30 cellular contexts compared by ENCODE assay signal in genomic region chr11:101439488-101439887, GRCh38.
A peak's percentile ranks its signal among the peaks of the same experiment; 100 is the strongest.
DNase-seq lines count a peak whose midpoint lies in the region; ATAC-seq, FAIRE-seq and TF ChIP-seq lines count a peak whose summit lies in the region.
"Had no signal": no experiment of that assay in that cellular context is flagged by ENCODE, and none has a peak within 500 bp of the region (broad histone marks: within the 10 kb centered on the region; RNA-seq: fewer than 3 reads in every experiment).

No MANE protein-coding gene starts in this region.

- FAIRE-seq in HepG2 (lab: Jason Lieb, UNC): no peak
- FAIRE-seq: GM12892, GM19239, islet of Langerhans, urothelium cell line had no signal

- ATAC-seq in HepG2 (peak; percentile 56), right lobe of liver (no peak), HG02870 (IDR thresholded peaks at IDR 0.05; ENCODE audit: unreplicated experiment) (no peak)
- ATAC-seq: body of pancreas; esophagus mucosa; gastrocnemius medialis; natural killer cell; stimulated activated naive B cell treated with anti-CD40 and anti-IgM and Interleukin-4, amounts not matched to agents 10 μg/mL and 1 μg/mL and 100 μg/mL, for 72 hours had no signal

- H3K27me3 Mint-ChIP-seq in endothelial cell (ENCODE audit: unreplicated experiment): peaks cover 5% of the 10 kb centered on the region

- TF ChIP-seq RAD21 in HepG2 (CRISPR knock-in tag; IDR thresholded peaks at IDR 0.05): no peak

- H3F3A ChIP-seq in OCI-LY1 (ENCODE audit: insufficient read depth, low read length): no peaks in the 10 kb centered on the region

- POLR2A ChIA-PET in HepG2 (lab: Yijun Ruan, JAX): no interaction called here

- no peaks in the 10 kb centered on the region for H3K4me1 ChIP-seq in HepG2 (ENCODE audit: insufficient read depth, low read length)
- peaks cover 0 to 10% (median 0%) of the 10 kb centered on the region in 4 donors for H3K4me1 ChIP-seq in right lobe of liver
- no peaks in the 10 kb centered on the region for H3K4me1 ChIP-seq in OCI-LY1 (ENCODE audit: insufficient read depth, low read length, severe bottlenecking)
- H3K4me1 ChIP-seq: BLaER1, colonic mucosa had no signal

- H3K27ac ChIP-seq in HepG2 (ENCODE audit: extremely low read length, insufficient read depth, low read length) (no peak overlapping the region), right lobe of liver (no peak overlapping the region), OCI-LY1 (ENCODE audit: low read depth, low read length, poor library complexity, severe bottlenecking) (no peak overlapping the region)
- H3K27ac ChIP-seq: BLaER1, body of pancreas, colonic mucosa, gastrocnemius medialis had no signal

- H3K27me3 ChIP-seq in HepG2 (ENCODE audit: control insufficient read depth in 1 of 2, insufficient read depth in 2 of 2, low read length in 2 of 2) (no peaks in the 10 kb centered on the region), right lobe of liver (no peaks in the 10 kb centered on the region), OCI-LY1 (ENCODE audit: insufficient read depth, low read length) (no peaks in the 10 kb centered on the region)
- H3K27me3 ChIP-seq: BLaER1, body of pancreas, colonic mucosa, gastrocnemius medialis had no signal

- H3K9me2 ChIP-seq in OCI-LY1 (ENCODE audit: low read depth, low read length): no peaks in the 10 kb centered on the region

- CTCF ChIA-PET in HepG2 (lab: Yijun Ruan, JAX; ENCODE audit: low intra/inter-chr PET ratio, low total read pairs): no interaction called here

- intact Hi-C loops in HepG2 (cut with micrococcal nuclease; ENCODE audit: unreplicated experiment): no loop called here
- intact Hi-C loops in right lobe of liver (cut with DNase I): no loop called here
- intact Hi-C loops in cardiac septum (cut with DNase I): no loop called here

- 75% methylated on average over 5 of the region's 5 CpGs for WGBS in HepG2 (ENCODE audit: low lambda C conversion rate)
- 89% methylated on average over 5 of the region's 5 CpGs for WGBS in right lobe of liver (ENCODE audit: insufficient coverage, low coverage, low lambda C conversion rate, missing lambda C conversion rate)

- TF ChIP-seq POLR2A in HepG2 (IDR thresholded peaks at IDR 0.05; ENCODE audit: insufficient read depth in 1 of 2, low read depth in 2 of 2, low read length in 2 of 2) (no peak), right lobe of liver (IDR thresholded peaks at IDR 0.05) (no peak)

- H4K20me1 ChIP-seq in HepG2 (ENCODE audit: insufficient read depth, low read length) (no peaks in the 10 kb centered on the region), OCI-LY1 (ENCODE audit: insufficient read depth, low read length) (no peaks in the 10 kb centered on the region)
- H4K20me1 ChIP-seq: BLaER1 had no signal

- H3K9me3 ChIP-seq in HepG2 (ENCODE audit: low read length) (no peaks in the 10 kb centered on the region), right lobe of liver (no peaks in the 10 kb centered on the region), OCI-LY1 (ENCODE audit: low read length) (no peaks in the 10 kb centered on the region)
- H3K9me3 ChIP-seq: BLaER1, body of pancreas, colonic mucosa had no signal

- no peak for DNase-seq in HepG2 (ENCODE audit: low spot score)
- DNase-seq in right lobe of liver: no peak
- no peak for DNase-seq in endothelial cell (ENCODE audit: low spot score)
- DNase-seq in cardiac septum (ENCODE audit: low spot score): no peak
- no peak for DNase-seq in GM19238 (ENCODE audit: insufficient read length, low spot score)
- DNase-seq in germinal center (ENCODE audit: low spot score): no peak
- DNase-seq: ACHN; activated CD4-positive, alpha-beta T cell treated with anti-CD3 and anti-CD28 coated beads for 1 hour; activated CD8-positive, alpha-beta memory T cell treated with anti-CD3 and anti-CD28 coated beads for 24 hours; activated T-cell treated with anti-CD3 and anti-CD28 coated beads, Interleukin-2, amount 50 U/mL, for 1 hour; body of pancreas; colonic mucosa; COR-L47; effector memory CD4-positive, alpha-beta T cell; gastrocnemius medialis; hippocampal formation; natural killer cell; NCI-H187 treated with DMSO at 0.1 percent for 48 hours; NCI-H2227 treated with DMSO at 0.1 percent for 48 hours; SHP77; stimulated activated CD4-positive, alpha-beta T cell treated with anti-CD3 and anti-CD28 coated beads, Interleukin-4, amount 100 ng/mL, for 1 hour; stimulated activated naive B cell treated with anti-CD40 and anti-IgM and Interleukin-4, amounts not matched to agents 10 μg/mL and 1 μg/mL and 100 μg/mL, for 72 hours had no signal

- no peak overlapping the region for H3K4me2 ChIP-seq in HepG2 (ENCODE audit: low read depth, low read length)
- no peak overlapping the region for H3K4me2 ChIP-seq in OCI-LY1 (ENCODE audit: low read length)
- H3K4me2 ChIP-seq: BLaER1 had no signal

- H2AFZ ChIP-seq in HepG2 (ENCODE audit: low read length): no peak overlapping the region
- H2AFZ ChIP-seq in OCI-LY1 (ENCODE audit: low read length): no peak overlapping the region

- TF ChIP-seq CTCF in HepG2 (CRISPR knock-in tag; IDR thresholded peaks at IDR 0.05) (no peak), right lobe of liver (IDR thresholded peaks at IDR 0.05) (no peak), OCI-LY1 (IDR thresholded peaks at IDR 0.05; ENCODE audit: low read length) (peak; percentile 29; the same call in 1 of the 2 replicates), endothelial cell (IDR thresholded peaks at IDR 0.05; ENCODE audit: unreplicated experiment) (peak; percentile 26)

- H3K9me3 Mint-ChIP-seq in endothelial cell (ENCODE audit: unreplicated experiment): no peaks in the 10 kb centered on the region
- H3K9me3 Mint-ChIP-seq: stimulated activated naive B cell treated with anti-CD40 and anti-IgM and Interleukin-4, amounts not matched to agents 10 μg/mL and 1 μg/mL and 100 μg/mL, for 72 hours had no signal

- H3K36me3 Mint-ChIP-seq in endothelial cell (ENCODE audit: low read depth, unreplicated experiment): no peaks in the 10 kb centered on the region
- H3K36me3 Mint-ChIP-seq: natural killer cell; stimulated activated naive B cell treated with anti-CD40 and anti-IgM and Interleukin-4, amounts not matched to agents 10 μg/mL and 1 μg/mL and 100 μg/mL, for 72 hours had no signal

- no peak overlapping the region for H3K9ac ChIP-seq in HepG2 (ENCODE audit: insufficient read depth, low read depth, low read length)
- H3K9ac ChIP-seq in OCI-LY1 (ENCODE audit: low read length): no peak overlapping the region
- H3K9ac ChIP-seq: BLaER1 had no signal

- H3K79me2 ChIP-seq in HepG2 (ENCODE audit: insufficient read depth, low read length) (no peaks in the 10 kb centered on the region), OCI-LY1 (ENCODE audit: insufficient read depth, low read length) (no peaks in the 10 kb centered on the region)

- no peaks in the 10 kb centered on the region for H3K4me1 Mint-ChIP-seq in endothelial cell (ENCODE audit: unreplicated experiment)
- H3K4me1 Mint-ChIP-seq: natural killer cell had no signal

- BruUV-seq in HepG2 (replicated peaks; lab: Mats Ljungman, UMichigan): no TSS peak

- TF ChIP-seq EP300 in HepG2 (IDR thresholded peaks at IDR 0.05; ENCODE audit: low read depth in 2 of 2, low read length in 2 of 2) (no peak), HepG2 (CRISPR knock-in tag; IDR thresholded peaks at IDR 0.05; ENCODE audit: borderline replicate concordance) (no peak)

- no peaks in the 10 kb centered on the region for H3K36me3 ChIP-seq in HepG2 (replicated peaks in 1 of 2; ENCODE audit: control insufficient read depth in 1 of 2, insufficient read depth in 2 of 2, low read length in 2 of 2)
- no peaks in the 10 kb centered on the region for H3K36me3 ChIP-seq in right lobe of liver
- no peaks in the 10 kb centered on the region for H3K36me3 ChIP-seq in OCI-LY1 (ENCODE audit: insufficient read depth, low read length)
- H3K36me3 ChIP-seq: BLaER1, colonic mucosa, gastrocnemius medialis had no signal

- in situ Hi-C loops in HepG2 (cut with HindIII; ENCODE audit: extremely low pct_ligation_motif_present, low pct_unique_long_range_greater_than_20kb): loop anchor here (25.0 kb wide), 1 partner anchor 573 kb away; no protein-coding TSS in a partner anchor

- no peak overlapping the region for H3K4me3 Mint-ChIP-seq in endothelial cell (ENCODE audit: unreplicated experiment)
- H3K4me3 Mint-ChIP-seq: natural killer cell; stimulated activated naive B cell treated with anti-CD40 and anti-IgM and Interleukin-4, amounts not matched to agents 10 μg/mL and 1 μg/mL and 100 μg/mL, for 72 hours had no signal

- H3K4me3 ChIP-seq in HepG2 (replicated peaks in 1 of 3; ENCODE audit: insufficient read depth in 1 of 3, low read depth in 2 of 3, low read length in 3 of 3) (no peak overlapping the region), right lobe of liver (no peak overlapping the region), OCI-LY1 (ENCODE audit: low read depth, low read length, poor library complexity, severe bottlenecking) (no peak overlapping the region)
- H3K4me3 ChIP-seq: BLaER1, body of pancreas, colonic mucosa, gastrocnemius medialis had no signal

- H3K27ac Mint-ChIP-seq in endothelial cell (ENCODE audit: unreplicated experiment): no peak overlapping the region
- H3K27ac Mint-ChIP-seq: natural killer cell; stimulated activated naive B cell treated with anti-CD40 and anti-IgM and Interleukin-4, amounts not matched to agents 10 μg/mL and 1 μg/mL and 100 μg/mL, for 72 hours had no signal

TF ChIP-seq in HepG2, 621 proteins besides CTCF, POLR2A, EP300 and RAD21 (continues in another document):
- TF ChIP-seq GATAD1 (CRISPR knock-in tag; IDR thresholded peaks at IDR 0.05) (no peak), DR1 (CRISPR knock-in tag; IDR thresholded peaks at IDR 0.05) (no peak), TOPORS (CRISPR knock-in tag; IDR thresholded peaks at IDR 0.05) (no peak), LBX2 (CRISPR knock-in tag; IDR thresholded peaks at IDR 0.05; ENCODE audit: borderline replicate concordance) (no peak), ATF7 (IDR thresholded peaks at IDR 0.05) (no peak), ATF7 (CRISPR knock-in tag; IDR thresholded peaks at IDR 0.05) (no peak), PCBP1 (IDR thresholded peaks at IDR 0.05; ENCODE audit: borderline replicate concordance, low read depth, low read length) (no peak), RCOR2 (CRISPR knock-in tag; IDR thresholded peaks at IDR 0.05) (no peak)

Comparison
In these comparisons a context has a peak if more than half of its experiments do, and no peak if none do; other contexts are left out.
1. CTCF ChIP-seq: peak in OCI-LY1 (single experiment) and endothelial cell (single experiment); none in HepG2 (single experiment) and right lobe of liver (0 of 4).